Comparison of ENCODE assay signal across 2 cellular contexts in genomic region chr7:155505422-155505793, GRCh38.
TF ChIP-seq lines count a peak whose summit lies in the region.

No MANE protein-coding gene starts in this region.

TF ChIP-seq in K562, 482 proteins besides CTCF, POLR2A, EP300 and RAD21:
- TF ChIP-seq KHSRP (IDR thresholded peaks at IDR 0.05) (no peak), MBD2 (IDR thresholded peaks at IDR 0.05; ENCODE audit: borderline replicate concordance, low read depth) (no peak), ZBTB9 (CRISPR knock-in tag; IDR thresholded peaks at IDR 0.05) (no peak), CBX2 (IDR thresholded peaks at IDR 0.05; ENCODE audit: insufficient read depth, low read length, poor library complexity, severe bottlenecking) (peak; percentile 19), ZNF3 (CRISPR knock-in tag; IDR thresholded peaks at IDR 0.05) (no peak)

TF ChIP-seq in H1, 55 proteins besides CTCF, POLR2A, EP300 and RAD21:
- TF ChIP-seq EZH2 (IDR thresholded peaks at IDR 0.05; ENCODE audit: low read depth, low read length, severe bottlenecking) (peak; percentile 59), YY1 (IDR thresholded peaks at IDR 0.05; ENCODE audit: low read depth, low read length) (no peak)
